ENCODE assay signal across 1 cellular context in genomic region chr6:28896505-28897392, GRCh38.
TF ChIP-seq lines count a peak whose summit lies in the region.

No MANE protein-coding gene starts in this region.

TF ChIP-seq in K562, 482 proteins besides CTCF, POLR2A, EP300 and RAD21 (continued from another document and continues in another):
- TF ChIP-seq ZNF655 (CRISPR knock-in tag; IDR thresholded peaks at IDR 0.05) (no peak), CUX1 (CRISPR knock-in tag; IDR thresholded peaks at IDR 0.05) (no peak; the same call in 1 of the 2 replicates), ZBTB12 (CRISPR knock-in tag; IDR thresholded peaks at IDR 0.05) (peak; percentile 49; the same call in 1 of the 2 replicates), ZNF184 (CRISPR knock-in tag; IDR thresholded peaks at IDR 0.05) (no peak), PCBP2 (IDR thresholded peaks at IDR 0.05; ENCODE audit: low read depth, low read length, poor library complexity, severe bottlenecking) (no peak), ZNF217 (CRISPR knock-in tag; IDR thresholded peaks at IDR 0.05) (no peak), RNF219 (CRISPR knock-in tag; IDR thresholded peaks at IDR 0.05) (no peak), MCM3 (IDR thresholded peaks at IDR 0.05) (no peak), L3MBTL2 (IDR thresholded peaks at IDR 0.05) (peak; percentile 62), E2F3 (CRISPR knock-in tag; IDR thresholded peaks at IDR 0.05) (0 out of 2 replicates have a peak, but pooled peaks have one; percentile 62), ZMIZ1 (IDR thresholded peaks at IDR 0.05; ENCODE audit: low read depth in 2 of 2, low read length in 2 of 2) (0 out of 4 replicates have a peak, but pooled peaks of 1 of the 2 experiments have one; percentile 23), BRCA1 (IDR thresholded peaks at IDR 0.05) (no peak), BRCA1 (CRISPR knock-in tag; IDR thresholded peaks at IDR 0.05) (no peak), ZNF354B (CRISPR knock-in tag; IDR thresholded peaks at IDR 0.05) (peak; percentile 60; the same call in 1 of the 2 replicates), POLR2B (IDR thresholded peaks at IDR 0.05; ENCODE audit: low read depth, partially characterized antibody) (peak; percentile 62), RBM14 (IDR thresholded peaks at IDR 0.05; ENCODE audit: borderline replicate concordance, insufficient read depth, low read depth, low read length) (no peak), ETV6 (IDR thresholded peaks at IDR 0.05; ENCODE audit: borderline replicate concordance in 1 of 2, low read depth in 2 of 2, low read length in 1 of 2) (no peak), ETV6 (CRISPR knock-in tag; IDR thresholded peaks at IDR 0.05; ENCODE audit: borderline replicate concordance) (no peak), CTCFL (IDR thresholded peaks at IDR 0.05; ENCODE audit: borderline replicate concordance, insufficient read depth, low read depth, low read length, poor library complexity, severe bottlenecking) (peak; percentile 94), E2F4 (CRISPR knock-in tag; IDR thresholded peaks at IDR 0.05; ENCODE audit: low read depth) (no peak), ZNF707 (CRISPR knock-in tag; conservative IDR thresholded peaks at IDR 0.05) (0 out of 2 replicates have a peak, but pooled peaks have one; percentile 25), TAF9B (IDR thresholded peaks at IDR 0.05; ENCODE audit: partially characterized antibody) (no peak), ZNF175 (CRISPR knock-in tag; IDR thresholded peaks at IDR 0.05; ENCODE audit: low read depth) (no peak), ZNF445 (CRISPR knock-in tag; IDR thresholded peaks at IDR 0.05; ENCODE audit: low read depth) (no peak), MTA3 (IDR thresholded peaks at IDR 0.05; ENCODE audit: borderline replicate concordance) (peak; percentile 62; the same call in 1 of the 2 replicates), ZNF583 (CRISPR knock-in tag; IDR thresholded peaks at IDR 0.05) (peak; percentile 81; the same call in 1 of the 2 replicates), TCFL5 (CRISPR knock-in tag; conservative IDR thresholded peaks at IDR 0.05) (no peak; the same call in 1 of the 2 replicates), ATF7 (IDR thresholded peaks at IDR 0.05) (no peak; the same call in 1 of the 2 replicates), MCM5 (IDR thresholded peaks at IDR 0.05; ENCODE audit: low read depth) (no peak), ZBTB5 (IDR thresholded peaks at IDR 0.05) (no peak), ZNF766 (CRISPR knock-in tag; conservative IDR thresholded peaks at IDR 0.05) (peak; percentile 29; the same call in 1 of the 2 replicates), HOMEZ (CRISPR knock-in tag; IDR thresholded peaks at IDR 0.05) (0 out of 2 replicates have a peak, but pooled peaks have one; percentile 65), SMC3 (conservative IDR thresholded peaks at IDR 0.05; ENCODE audit: insufficient read depth, low read depth, low read length) (no peak), NUFIP1 (IDR thresholded peaks at IDR 0.05; ENCODE audit: partially characterized antibody) (no peak), NBN (IDR thresholded peaks at IDR 0.05; ENCODE audit: low read depth) (no peak), ZNF347 (CRISPR knock-in tag; IDR thresholded peaks at IDR 0.05; ENCODE audit: low read depth) (no peak), ZBED1 (IDR thresholded peaks at IDR 0.05) (no peak)
